In genomic region chr4:7068279-7068842, GRCh38 we compare ENCODE assay signal across 8 cellular contexts. TPM values are rescaled to one million over a fixed set of nuclear protein-coding genes. Genes with fewer than 3 reads are reported as not detected.
DNase-seq lines count a peak whose midpoint lies in the region; ATAC-seq and TF ChIP-seq lines count a peak whose summit lies in the region.

No MANE protein-coding gene starts in this region.

- no peaks in the 10 kb centered on the region for H4K20me1 ChIP-seq in HCT116 (ENCODE audit: insufficient read depth)

- peak overlapping the region; percentile 97 for H3K4me2 ChIP-seq in HCT116 (ENCODE audit: low read length)

- TF ChIP-seq POLR2A in HCT116 (IDR thresholded peaks at IDR 0.05; ENCODE audit: borderline replicate concordance, extremely low read depth, insufficient read depth, insufficient read length): peak; percentile 81

- DNase-seq in HCT116 (ENCODE audit: low read depth, low spot score) (no peak), SJSA1 (ENCODE audit: low read depth in 1 of 2, low spot score in 2 of 2) (peak in 1 of 2 experiments; percentile 13), OCI-M2 (lab: John Stamatoyannopoulos, UW; ENCODE audit: unreplicated experiment) (no peak), UCSD-AML1 (lab: John Stamatoyannopoulos, UW; ENCODE audit: unreplicated experiment) (no peak), NCI-H1105 treated with DMSO at 0.1 percent for 48 hours (lab: John Stamatoyannopoulos, UW) (no peak)

- H3K36me3 ChIP-seq in HCT116 (ENCODE audit: control insufficient read depth in 1 of 2, insufficient read depth in 2 of 2, low read length in 2 of 2) (peaks cover 13 to 19% of the 10 kb centered on the region in 2 experiments; a peak in 3 of 4 replicates), SJSA1 (peaks cover 16% of the 10 kb centered on the region; the same call in 1 of the 2 replicates), esophagus (ENCODE audit: control insufficient read depth in 2 of 2, insufficient read depth in 2 of 2, low read length in 1 of 2) (peaks cover 4 to 10% of the 10 kb centered on the region in 2 donors), rectal smooth muscle tissue (ENCODE audit: control insufficient read depth, insufficient read depth, low read length) (peaks cover 6% of the 10 kb centered on the region)

- POLR2A ChIA-PET in HCT116 (lab: Charles Lee): interaction anchor here (0.7 to 1.6 kb wide), 6 partner anchors 11 to 395 kb away, joined by 3 to 7 read pairs (median 4); partner anchors contain the start of gene TADA2B

- no peaks in the 10 kb centered on the region for H3K9me2 ChIP-seq in HCT116 (ENCODE audit: insufficient read depth)

- H3K4me1 ChIP-seq in HCT116 (ENCODE audit: control insufficient read depth in 1 of 2, insufficient read depth in 2 of 2, low read length in 2 of 2) (peaks cover 11 to 31% of the 10 kb centered on the region in 2 experiments; a peak in 3 of 4 replicates), SJSA1 (replicated peaks) (peaks cover 8% of the 10 kb centered on the region; the same call in 1 of the 2 replicates), esophagus (ENCODE audit: control insufficient read depth in 2 of 2, insufficient read depth in 2 of 2, low read length in 1 of 2) (peaks cover 2 to 4% of the 10 kb centered on the region in 2 donors), rectal smooth muscle tissue (ENCODE audit: control insufficient read depth, insufficient read depth, low read length) (peaks cover 10% of the 10 kb centered on the region)

- peak; percentile 20 for ATAC-seq in GM18498 (IDR thresholded peaks at IDR 0.05; ENCODE audit: unreplicated experiment)
- ATAC-seq in HCT116: no peak

- H3K9me3 ChIP-seq in HCT116 (ENCODE audit: control insufficient read depth in 1 of 2, insufficient read depth in 1 of 2, low read depth in 1 of 2, low read length in 2 of 2) (no peaks in the 10 kb centered on the region), SJSA1 (replicated peaks) (no peaks in the 10 kb centered on the region), esophagus (ENCODE audit: control insufficient read depth in 2 of 2, insufficient read depth in 1 of 2, low read depth in 1 of 2, low read length in 1 of 2) (no peaks in the 10 kb centered on the region)

- TF ChIP-seq CTCF in HCT116 (IDR thresholded peaks at IDR 0.05 in 2 of 3, conservative IDR thresholded peaks at IDR 0.05 in 1 of 3; ENCODE audit: borderline replicate concordance in 1 of 3, insufficient read depth in 1 of 3, low read depth in 2 of 3, low read length in 2 of 3): no peak

- CTCF ChIA-PET in HCT116 (lab: Charles Lee): interaction anchor here (0.8 to 1.9 kb wide), 6 partner anchors 9 to 195 kb away, joined by 3 to 7 read pairs (median 4); partner anchors contain the start of gene TADA2B

- H3K9ac ChIP-seq in HCT116 (ENCODE audit: low read length): peak overlapping the region; percentile 81
- peak overlapping the region; percentile 51 for H3K9ac ChIP-seq in rectal smooth muscle tissue (ENCODE audit: low read length)

- RAD21 ChIA-PET in HCT116 (lab: Charles Lee; ENCODE audit: low non-redundant PET in 1 of 2, low total read pairs in 2 of 2, uncharacterized antibody in 2 of 2, unreplicated experiment in 2 of 2): interaction anchor here in 1 of 2 experiments (0.6 kb wide), 1 partner anchor 138 kb away, joined by 3 read pairs; no protein-coding TSS in a partner anchor

- TSS peak; percentile 89 for BruUV-seq in HCT116 (replicated peaks; lab: Mats Ljungman, UMichigan)

- H3K79me2 ChIP-seq in HCT116 (ENCODE audit: insufficient read depth, low read length): peaks cover 46% of the 10 kb centered on the region

- H3K4me3 ChIP-seq in HCT116 (replicated peaks in 1 of 2; ENCODE audit: low read depth in 1 of 2, low read length in 2 of 2) (peak overlapping the region; percentile 74 to 91), SJSA1 (peak overlapping the region; percentile 85), esophagus (ENCODE audit: low read depth in 1 of 2, low read length in 2 of 2) (peak overlapping the region; percentile 61 to 68), rectal smooth muscle tissue (ENCODE audit: low read length) (peak overlapping the region; percentile 74)

- intact Hi-C loops in HCT116 (cut with micrococcal nuclease): loop anchor here (1.0 kb wide), 1 partner anchor 81 kb away; no protein-coding TSS in a partner anchor

- H3K27ac ChIP-seq in HCT116 (ENCODE audit: low read depth, low read length): peak overlapping the region; percentile 57
- H3K27ac ChIP-seq in SJSA1: no peak overlapping the region
- peak overlapping the region; percentile 97 to 98 for H3K27ac ChIP-seq in esophagus (ENCODE audit: low read depth in 2 of 2, low read length in 1 of 2)
- H3K27ac ChIP-seq in rectal smooth muscle tissue (ENCODE audit: low read depth, low read length): peak overlapping the region; percentile 86

- H2AFZ ChIP-seq in HCT116 (ENCODE audit: low read depth, low read length, poor library complexity, severe bottlenecking): no peak overlapping the region

- 0 to 1% methylated on average over 43 to 50 of the region's 50 CpGs for WGBS in esophagus, 2 donors

- TF ChIP-seq RAD21 in HCT116 (IDR thresholded peaks at IDR 0.05; ENCODE audit: low read depth): no peak

- no peaks in the 10 kb centered on the region for H3K27me3 ChIP-seq in HCT116 (ENCODE audit: insufficient read depth, low read length)
- H3K27me3 ChIP-seq in SJSA1 (replicated peaks): no peaks in the 10 kb centered on the region
- no peaks in the 10 kb centered on the region for H3K27me3 ChIP-seq in esophagus (ENCODE audit: control insufficient read depth in 1 of 2, insufficient read depth in 2 of 2, low read length in 2 of 2)
- H3K27me3 ChIP-seq in rectal smooth muscle tissue (ENCODE audit: control insufficient read depth, insufficient read depth, low read length): no peaks in the 10 kb centered on the region

TF ChIP-seq in HCT116, 20 proteins besides CTCF, POLR2A, EP300 and RAD21:
- no peak for TF ChIP-seq YY1 (IDR thresholded peaks at IDR 0.05; ENCODE audit: extremely low read depth, insufficient replicate concordance, low read depth, low read length)
- peak; percentile 81 for TF ChIP-seq POLR2AphosphoS5 (IDR thresholded peaks at IDR 0.05; ENCODE audit: low read depth, low read length)

RNA-seq across cellular contexts. Expression of gene GRPEL1, which starts 0.5 kb away (rescaled TPM):
- 80.1 TPM for total RNA-seq in HCT116 (2021; ENCODE audit: unreplicated experiment)
- polyA plus RNA-seq in HCT116 (2012): 61.9 and 78.0 TPM in 2 replicates
- total RNA-seq in SJSA1 (2014; rRNA removed; shearing (Covaris generic)): 21.1 and 24.5 TPM in 2 replicates
- 10 to 100 TPM; 21.7 to 37.8 TPM for polyA plus RNA-seq in esophagus

RNA-seq across cellular contexts. Expression of gene TADA2B, which starts 25.2 kb away (rescaled TPM):
- total RNA-seq in HCT116 (2021; ENCODE audit: unreplicated experiment): 13.4 TPM
- polyA plus RNA-seq in HCT116 (2012): 9.6 and 12.2 TPM in 2 replicates
- total RNA-seq in SJSA1 (2014; rRNA removed; shearing (Covaris generic)): 2.8 and 7.7 TPM in 2 replicates
- polyA plus RNA-seq in esophagus: 1 to 10 TPM; 8.4 to 8.5 TPM
